Comparison of ENCODE assay signal across 8 cellular contexts in genomic region chr19:50325310-50326100, GRCh38. TPM values are rescaled to one million over a fixed set of nuclear protein-coding genes. Genes with fewer than 3 reads are reported as not detected.
DNase-seq lines count a peak whose midpoint lies in the region; ATAC-seq and TF ChIP-seq lines count a peak whose summit lies in the region.

No MANE protein-coding gene starts in this region.

- DNase-seq in COLO829 (ENCODE audit: low spot score) (peak; percentile 97), OCI-LY7 (ENCODE audit: low spot score) (peak; percentile 89), foreskin fibroblast (peak; percentile 18 to 61), osteoblast (ENCODE audit: insufficient read length, low spot score, missing footprints) (peak; percentile 100), aorta (peak; percentile 70 to 82)
- DNase-seq in Jurkat, Clone E6-1 (ENCODE audit: low read depth, low spot score), result peak; percentile 78
- DNase-seq in activated T-cell treated with anti-CD3 and anti-CD28 coated beads, Interleukin-2, amount 50 U/mL, for 48 hours, result peak; percentile 83 to 89

- H2AFZ ChIP-seq in OCI-LY7 (ENCODE audit: low read length) (no peak overlapping the region), osteoblast (ENCODE audit: low read length) (no peak overlapping the region)

- no peaks in the 10 kb centered on the region for H3K9me2 ChIP-seq in OCI-LY7 (ENCODE audit: insufficient read depth, low read length)

- H4K20me1 ChIP-seq in OCI-LY7 (ENCODE audit: insufficient read depth, low read length), result peaks cover 14% of the 10 kb centered on the region
- H4K20me1 ChIP-seq in osteoblast (ENCODE audit: insufficient read depth, low read length), result no peaks in the 10 kb centered on the region

- POLR2A ChIA-PET in OCI-LY7 (lab: Charles Lee), result no interaction called here

- H3K79me2 ChIP-seq in OCI-LY7 (ENCODE audit: insufficient read depth, low read depth, low read length) (peaks cover 26% of the 10 kb centered on the region), osteoblast (ENCODE audit: insufficient read depth, low read length) (no peaks in the 10 kb centered on the region)

- H3K36me3 ChIP-seq in OCI-LY7 (ENCODE audit: insufficient read depth, low read length) (peaks cover 22% of the 10 kb centered on the region; the same call in 1 of the 2 replicates), osteoblast (ENCODE audit: insufficient read depth, low read length) (no peaks in the 10 kb centered on the region), aorta (ENCODE audit: control insufficient read depth in 1 of 2, insufficient read depth in 2 of 2, low read length in 1 of 2) (no peaks in the 10 kb centered on the region)

- no peaks in the 10 kb centered on the region for H3K9me3 ChIP-seq in OCI-LY7 (ENCODE audit: low read length)
- no peaks in the 10 kb centered on the region for H3K9me3 ChIP-seq in osteoblast (ENCODE audit: low read depth, low read length)
- no peaks in the 10 kb centered on the region for H3K9me3 ChIP-seq in aorta (ENCODE audit: control insufficient read depth, low read length)

- intact Hi-C loops in OCI-LY7 (cut with micrococcal nuclease; ENCODE audit: unreplicated experiment), result loop anchor here (10.0 kb wide), 1 partner anchor 1279 kb away; no protein-coding TSS in a partner anchor
- intact Hi-C loops in aorta (cut with DNase I), result loop anchor here in 1 of 2 donors (10.0 kb wide), 1 partner anchor 181 kb away; no protein-coding TSS in a partner anchor

- TF ChIP-seq CTCF in OCI-LY7 (conservative IDR thresholded peaks at IDR 0.05; ENCODE audit: low read length) (no peak), foreskin fibroblast (IDR thresholded peaks at IDR 0.05; ENCODE audit: low read depth, low read length) (no peak), osteoblast (IDR thresholded peaks at IDR 0.05; ENCODE audit: extremely low read depth, low read depth, low read length) (no peak)

- no peak overlapping the region for H3K27ac ChIP-seq in OCI-LY7 (ENCODE audit: low read depth, low read length, poor library complexity, severe bottlenecking)
- no peak overlapping the region for H3K27ac ChIP-seq in osteoblast (ENCODE audit: low read depth, low read length)
- H3K27ac ChIP-seq in aorta (ENCODE audit: low read depth in 1 of 2, low read length in 2 of 2), result no peak overlapping the region

- CTCF ChIA-PET in OCI-LY7 (lab: Charles Lee; ENCODE audit: unreplicated experiment), result no interaction called here

- peaks cover 28% of the 10 kb centered on the region for H3K4me1 ChIP-seq in OCI-LY7 (ENCODE audit: insufficient read depth, low read length, poor library complexity, severe bottlenecking)
- no peaks in the 10 kb centered on the region for H3K4me1 ChIP-seq in osteoblast (ENCODE audit: insufficient read depth, low read length)
- no peaks in the 10 kb centered on the region for H3K4me1 ChIP-seq in aorta (ENCODE audit: control insufficient read depth in 1 of 2, insufficient read depth in 2 of 2, low read length in 2 of 2)

- peak overlapping the region; percentile 56 for H3K4me3 ChIP-seq in Jurkat, Clone E6-1 (ENCODE audit: low read length)
- H3K4me3 ChIP-seq in OCI-LY7 (ENCODE audit: low read depth, low read length, poor library complexity, severe bottlenecking) (peak overlapping the region; percentile 74), foreskin fibroblast (ENCODE audit: low read depth in 1 of 2, low read length in 2 of 2) (no peak overlapping the region), osteoblast (ENCODE audit: insufficient read depth, low read length) (no peak overlapping the region), aorta (ENCODE audit: low read length in 2 of 2) (no peak overlapping the region)

- H3K27me3 ChIP-seq in osteoblast (ENCODE audit: insufficient read depth, low read length) (peaks cover 40% of the 10 kb centered on the region), aorta (ENCODE audit: control insufficient read depth in 1 of 2, insufficient read depth in 2 of 2, low read length in 1 of 2) (no peaks in the 10 kb centered on the region)

- ATAC-seq in aorta (ENCODE audit: low FRiP score) (peak; percentile 66), GM21367 (IDR thresholded peaks at IDR 0.05; ENCODE audit: unreplicated experiment) (no peak)

- WGBS in aorta, 2 donors, result 3% methylated on average over 16 to 48 of the region's 48 CpGs

- no TSS peak for BruUV-seq in OCI-LY7 (replicated peaks; lab: Mats Ljungman, UMichigan)

- H3K4me2 ChIP-seq in OCI-LY7 (ENCODE audit: low read length) (peak overlapping the region; percentile 81), osteoblast (ENCODE audit: insufficient read depth, low read length) (no peak overlapping the region)

RNA-seq across cellular contexts. Expression of gene KCNC3, which starts 3.7 kb away (rescaled TPM):
- 0.96 TPM for polyA plus RNA-seq in Jurkat, Clone E6-1 (2012; ENCODE audit: insufficient read depth, insufficient read length)
- 7.1 and 7.4 TPM in 2 replicates for total RNA-seq in OCI-LY7 (2014; rRNA removed; shearing (Covaris generic))
- total RNA-seq in OCI-LY7 (2022) (21.7 and 23.4 TPM in 2 replicates), osteoblast (under 0.01 TPM in 1 of 2 replicates, not detected in the other), aorta (1 to 10 TPM; 1.6 to 3.2 TPM)
- polyA plus RNA-seq in aorta, result under 1 TPM; 0.15 to 0.88 TPM

RNA-seq across cellular contexts. Expression of gene NAPSA, which starts 39.9 kb away (rescaled TPM):
- polyA plus RNA-seq in Jurkat, Clone E6-1 (2012; ENCODE audit: insufficient read depth, insufficient read length), result 1.6 TPM
- total RNA-seq in OCI-LY7 (2014; rRNA removed; shearing (Covaris generic)), result 2.6 and 5.7 TPM in 2 replicates
- total RNA-seq in OCI-LY7 (2022) (15.7 and 30.1 TPM in 2 replicates), osteoblast (under 0.01 and 0.29 TPM in 2 replicates), aorta (1 to 10 TPM in 1 of 2 donors, under 1 TPM in 1; 0.52 to 1.5 TPM)
- polyA plus RNA-seq in aorta, result 1 to 10 TPM; 1.1 to 1.6 TPM

RNA-seq across cellular contexts. Expression of gene NR1H2, which starts 50.8 kb away (rescaled TPM):
- polyA plus RNA-seq in Jurkat, Clone E6-1 (2012; ENCODE audit: insufficient read depth, insufficient read length), result 23.3 TPM
- total RNA-seq in OCI-LY7 (2014; rRNA removed; shearing (Covaris generic)), result 52.8 and 65.7 TPM in 2 replicates
- 41.2 and 53.1 TPM in 2 replicates for total RNA-seq in OCI-LY7 (2022)
- 91.1 and 113 TPM in 2 replicates for total RNA-seq in osteoblast
- total RNA-seq in aorta, result 10 to 100 TPM; 82.6 to 91.0 TPM
- polyA plus RNA-seq in aorta, result 100 to 1,000 TPM in 1 of 2 donors, 10 to 100 TPM in 1; 53.5 to 126 TPM

RNA-seq across cellular contexts. Expression of gene POLD1, which starts 58.6 kb away (rescaled TPM):
- 140 TPM for polyA plus RNA-seq in Jurkat, Clone E6-1 (2012; ENCODE audit: insufficient read depth, insufficient read length)
- 147 and 233 TPM in 2 replicates for total RNA-seq in OCI-LY7 (2014; rRNA removed; shearing (Covaris generic))
- total RNA-seq in OCI-LY7 (2022), result 119 and 127 TPM in 2 replicates
- 14.7 and 15.6 TPM in 2 replicates for total RNA-seq in osteoblast
- total RNA-seq in aorta, result 10 to 100 TPM; 13.2 to 26.9 TPM
- 10 to 100 TPM in 1 of 2 donors, 1 to 10 TPM in 1; 5.4 to 27.7 TPM for polyA plus RNA-seq in aorta

Comparison
In these comparisons a context has a peak if more than half of its experiments do, and no peak if none do; other contexts are left out.
1. DNase-seq: peak in every context shown above with its lines; median percentile 100 in osteoblast; 97 in COLO829; 89 in OCI-LY7; 86 in activated T-cell treated with anti-CD3 and anti-CD28 coated beads, Interleukin-2, amount 50 U/mL, for 48 hours; 78 in Jurkat, Clone E6-1; 76 in aorta; 40 in foreskin fibroblast.
2. H3K4me3 ChIP-seq: peak in Jurkat, Clone E6-1 (single experiment) and OCI-LY7 (single experiment); none in foreskin fibroblast (0 of 2), osteoblast (single experiment) and aorta (0 of 2).